ENCODE assay signal across 2 cellular contexts in the genomic region with DNA sequence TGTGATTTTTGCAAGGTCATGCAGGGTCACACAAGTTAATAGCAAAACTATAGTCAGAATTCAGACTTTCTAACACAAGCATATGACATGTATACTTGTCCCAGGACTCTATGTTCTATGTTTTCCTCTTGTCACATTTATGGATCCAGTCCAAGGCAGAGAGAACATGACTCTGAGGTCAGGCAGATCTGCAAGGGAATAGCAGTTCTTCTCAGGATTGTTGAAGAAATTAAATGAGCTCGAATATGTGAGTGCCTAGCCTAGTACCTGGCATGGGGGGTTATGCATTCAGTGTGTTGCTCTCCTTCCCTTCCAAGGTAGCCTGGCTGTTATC.
TF ChIP-seq lines count a peak whose summit lies in the region.

No MANE protein-coding gene starts in this region.

TF ChIP-seq in liver, 16 proteins besides CTCF, POLR2A, EP300 and RAD21:
- TF ChIP-seq SP1 (IDR thresholded peaks at IDR 0.05) (peak; percentile 31), NR2F2 (IDR thresholded peaks at IDR 0.05) (peak; percentile 61), RXRA (IDR thresholded peaks at IDR 0.05) (peak in 1 of 2 donors; percentile 32), REST (IDR thresholded peaks at IDR 0.05) (no peak)
TF ChIP-seq in liver: peak in this region for 3.

TF ChIP-seq in HepG2, 621 proteins besides CTCF, POLR2A, EP300 and RAD21:
- TF ChIP-seq, protein P1, sequence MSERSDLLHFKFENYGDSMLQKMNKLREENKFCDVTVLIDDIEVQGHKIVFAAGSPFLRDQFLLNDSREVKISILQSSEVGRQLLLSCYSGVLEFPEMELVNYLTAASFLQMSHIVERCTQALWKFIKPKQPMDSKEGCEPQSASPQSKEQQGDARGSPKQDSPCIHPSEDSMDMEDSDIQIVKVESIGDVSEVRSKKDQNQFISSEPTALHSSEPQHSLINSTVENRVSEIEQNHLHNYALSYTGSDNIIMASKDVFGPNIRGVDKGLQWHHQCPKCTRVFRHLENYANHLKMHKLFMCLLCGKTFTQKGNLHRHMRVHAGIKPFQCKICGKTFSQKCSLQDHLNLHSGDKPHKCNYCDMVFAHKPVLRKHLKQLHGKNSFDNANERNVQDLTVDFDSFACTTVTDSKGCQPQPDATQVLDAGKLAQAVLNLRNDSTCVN (CRISPR knock-in tag; IDR thresholded peaks at IDR 0.05; ENCODE audit: borderline replicate concordance), result no peak
- no peak for TF ChIP-seq JUN (CRISPR knock-in tag; IDR thresholded peaks at IDR 0.05)
- no peak for TF ChIP-seq TFAP4 (IDR thresholded peaks at IDR 0.05; ENCODE audit: borderline replicate concordance, low read depth)
- TF ChIP-seq, protein P2, sequence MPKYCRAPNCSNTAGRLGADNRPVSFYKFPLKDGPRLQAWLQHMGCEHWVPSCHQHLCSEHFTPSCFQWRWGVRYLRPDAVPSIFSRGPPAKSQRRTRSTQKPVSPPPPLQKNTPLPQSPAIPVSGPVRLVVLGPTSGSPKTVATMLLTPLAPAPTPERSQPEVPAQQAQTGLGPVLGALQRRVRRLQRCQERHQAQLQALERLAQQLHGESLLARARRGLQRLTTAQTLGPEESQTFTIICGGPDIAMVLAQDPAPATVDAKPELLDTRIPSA (CRISPR knock-in tag; IDR thresholded peaks at IDR 0.05; ENCODE audit: borderline replicate concordance), result no peak
- no peak for TF ChIP-seq ARID2 (CRISPR knock-in tag; IDR thresholded peaks at IDR 0.05; ENCODE audit: borderline replicate concordance)
